19 cellular contexts compared by ENCODE assay signal in genomic region chr1:112791723-112792104, GRCh38.
DNase-seq lines count a peak whose midpoint lies in the region; ATAC-seq, FAIRE-seq and TF ChIP-seq lines count a peak whose summit lies in the region.
"Had no signal": no experiment of that assay in that cellular context is flagged by ENCODE, and none has a peak within 500 bp of the region (broad histone marks: within the 10 kb centered on the region; RNA-seq: fewer than 3 reads in every experiment).

No MANE protein-coding gene starts in this region.

- peaks cover 1 to 6% of the 10 kb centered on the region in 2 experiments; a peak in 1 of 5 replicates for H3K27me3 ChIP-seq in HepG2 (ENCODE audit: control insufficient read depth in 1 of 2, insufficient read depth in 2 of 2, low read length in 2 of 2)
- H3K27me3 ChIP-seq in right lobe of liver = no peaks in the 10 kb centered on the region
- H3K27me3 ChIP-seq in astrocyte (ENCODE audit: insufficient read depth, low read length) = no peaks in the 10 kb centered on the region
- H3K27me3 ChIP-seq in mesenchymal stem cell (ENCODE audit: control insufficient read depth in 1 of 2, insufficient read depth in 1 of 2, low read length in 2 of 2) = no peaks in the 10 kb centered on the region
- H3K27me3 ChIP-seq in pancreas = no peaks in the 10 kb centered on the region

- no peak overlapping the region for H4K8ac ChIP-seq in mesenchymal stem cell (ENCODE audit: low read length)

- H3K4me1 Mint-ChIP-seq in astrocyte (ENCODE audit: low read depth, unreplicated experiment) = peaks cover 20% of the 10 kb centered on the region
- H3K4me1 Mint-ChIP-seq in T-helper 17 cell = peaks cover 15% of the 10 kb centered on the region

- H3K9me3 Mint-ChIP-seq in astrocyte (ENCODE audit: unreplicated experiment) = peaks cover 2% of the 10 kb centered on the region
- H3K9me3 Mint-ChIP-seq: CD8-positive, alpha-beta T cell had no signal

- TF ChIP-seq EP300 in HepG2 (IDR thresholded peaks at IDR 0.05; ENCODE audit: low read depth in 2 of 2, low read length in 2 of 2) (no peak), HepG2 (CRISPR knock-in tag; IDR thresholded peaks at IDR 0.05; ENCODE audit: borderline replicate concordance) (no peak)

- no peak overlapping the region for H2BK12ac ChIP-seq in mesenchymal stem cell (ENCODE audit: low read length in 2 of 2)

- H3K27ac Mint-ChIP-seq in astrocyte (ENCODE audit: unreplicated experiment) (no peak overlapping the region), T-helper 17 cell (no peak overlapping the region)
- H3K27ac Mint-ChIP-seq: CD8-positive, alpha-beta T cell had no signal

- CTCF ChIA-PET in HepG2 (lab: Yijun Ruan, JAX; ENCODE audit: low intra/inter-chr PET ratio, low total read pairs) = no interaction called here

- FAIRE-seq in HepG2 (lab: Jason Lieb, UNC) (peak; percentile 4), astrocyte (lab: Jason Lieb, UNC) (no peak), pancreas (lab: Jason Lieb, UNC) (no peak)

- H2AFZ ChIP-seq in HepG2 (ENCODE audit: low read length) (no peak overlapping the region), astrocyte (ENCODE audit: low read depth, low read length) (no peak overlapping the region), mesenchymal stem cell (ENCODE audit: low read depth, low read length) (no peak overlapping the region)

- TF ChIP-seq CTCF in HepG2 (CRISPR knock-in tag; IDR thresholded peaks at IDR 0.05) (no peak), right lobe of liver (IDR thresholded peaks at IDR 0.05) (no peak), astrocyte (IDR thresholded peaks at IDR 0.05; ENCODE audit: insufficient read depth, low read depth, low read length) (no peak), pancreas (IDR thresholded peaks at IDR 0.05) (no peak)

- no peak overlapping the region for H3K4ac ChIP-seq in mesenchymal stem cell (ENCODE audit: low read depth in 1 of 2, low read length in 2 of 2)

- H3K79me2 ChIP-seq in HepG2 (ENCODE audit: insufficient read depth, low read length) = no peaks in the 10 kb centered on the region
- H3K79me2 ChIP-seq in astrocyte (ENCODE audit: insufficient read depth, low read length) = no peaks in the 10 kb centered on the region

- H3K27me3 Mint-ChIP-seq in astrocyte (ENCODE audit: low read depth, unreplicated experiment) (peaks cover 5% of the 10 kb centered on the region), T-helper 17 cell (peaks cover 32% of the 10 kb centered on the region)

- POLR2A ChIA-PET in HepG2 (lab: Yijun Ruan, JAX) = no interaction called here

- TF ChIP-seq RAD21 in HepG2 (CRISPR knock-in tag; IDR thresholded peaks at IDR 0.05) = no peak

- H3K4me3 Mint-ChIP-seq in astrocyte (ENCODE audit: unreplicated experiment) (no peak overlapping the region), T-helper 17 cell (no peak overlapping the region)
- H3K4me3 Mint-ChIP-seq: CD8-positive, alpha-beta T cell had no signal

- H3K27ac ChIP-seq in HepG2 (ENCODE audit: extremely low read length, insufficient read depth, low read length) = no peak overlapping the region
- H3K27ac ChIP-seq in right lobe of liver = no peak overlapping the region
- no peak overlapping the region for H3K27ac ChIP-seq in astrocyte (ENCODE audit: low read depth, low read length)
- no peak overlapping the region for H3K27ac ChIP-seq in mesenchymal stem cell (ENCODE audit: low read length, poor library complexity, severe bottlenecking)
- no peak overlapping the region for H3K27ac ChIP-seq in pancreas
- H3K27ac ChIP-seq: KMS-11, RWPE1 had no signal

- in situ Hi-C loops in HepG2 (cut with HindIII; ENCODE audit: extremely low pct_ligation_motif_present, low pct_unique_long_range_greater_than_20kb) = no loop called here

- H3K23ac ChIP-seq in mesenchymal stem cell (ENCODE audit: low read length in 2 of 2) = no peak overlapping the region

- H3K4me3 ChIP-seq in HepG2 (replicated peaks in 1 of 3; ENCODE audit: insufficient read depth in 1 of 3, low read depth in 2 of 3, low read length in 3 of 3) (no peak overlapping the region), right lobe of liver (no peak overlapping the region), astrocyte (ENCODE audit: insufficient read depth, low read depth, low read length) (no peak overlapping the region), mesenchymal stem cell (ENCODE audit: insufficient read depth in 1 of 2, low read depth in 1 of 2, low read length in 2 of 2) (no peak overlapping the region), pancreas (no peak overlapping the region)

- H3K36me3 Mint-ChIP-seq in astrocyte (ENCODE audit: low read depth, unreplicated experiment) (no peaks in the 10 kb centered on the region), T-helper 17 cell (ENCODE audit: low read depth) (peaks cover 5% of the 10 kb centered on the region)
- H3K36me3 Mint-ChIP-seq: CD8-positive, alpha-beta T cell had no signal

- H3K9me3 ChIP-seq in HepG2 (ENCODE audit: low read length) (no peaks in the 10 kb centered on the region), right lobe of liver (no peaks in the 10 kb centered on the region), astrocyte (ENCODE audit: insufficient read depth, low read depth, low read length) (no peaks in the 10 kb centered on the region), mesenchymal stem cell (ENCODE audit: control insufficient read depth, low read length) (no peaks in the 10 kb centered on the region), pancreas (no peaks in the 10 kb centered on the region), T-helper 17 cell (ENCODE audit: control insufficient read depth, low read length, poor library complexity, severe bottlenecking) (no peaks in the 10 kb centered on the region)

- H3K36me3 ChIP-seq in HepG2 (replicated peaks in 1 of 2; ENCODE audit: control insufficient read depth in 1 of 2, insufficient read depth in 2 of 2, low read length in 2 of 2) (no peaks in the 10 kb centered on the region), right lobe of liver (no peaks in the 10 kb centered on the region), astrocyte (ENCODE audit: insufficient read depth, low read length) (no peaks in the 10 kb centered on the region), mesenchymal stem cell (ENCODE audit: control insufficient read depth in 1 of 2, insufficient read depth in 2 of 2, low read depth in 1 of 2, low read length in 2 of 2) (no peaks in the 10 kb centered on the region), pancreas (no peaks in the 10 kb centered on the region)

- no peak for DNase-seq in HepG2 (ENCODE audit: low spot score)
- DNase-seq in right lobe of liver = no peak
- DNase-seq in astrocyte (ENCODE audit: low read depth) = no peak
- DNase-seq in mesenchymal stem cell = peak; percentile 24
- no peak for DNase-seq in pancreas
- DNase-seq in NCI-H1694 (lab: John Stamatoyannopoulos, UW) = no peak
- no peak for DNase-seq in T-helper 17 cell
- DNase-seq: 8988T; CD8-positive, alpha-beta T cell; DMS79; H9; NCI-H1436; NCI-H2029; NCI-H2171; NCI-H526 had no signal

- H4K20me1 ChIP-seq in HepG2 (ENCODE audit: insufficient read depth, low read length) (no peaks in the 10 kb centered on the region), astrocyte (ENCODE audit: insufficient read depth, low read length) (no peaks in the 10 kb centered on the region)

- H3K4me2 ChIP-seq in HepG2 (ENCODE audit: low read depth, low read length) = 0 out of 2 replicates have a peak overlapping the region, but pooled peaks have one; percentile 4
- peak overlapping the region; percentile 10 for H3K4me2 ChIP-seq in astrocyte (ENCODE audit: low read length)
- no peak overlapping the region for H3K4me2 ChIP-seq in mesenchymal stem cell (ENCODE audit: low read length, poor library complexity, severe bottlenecking)
- H3K4me2 ChIP-seq: KMS-11 had no signal

- no peak overlapping the region for H4K91ac ChIP-seq in mesenchymal stem cell (ENCODE audit: low read length)

- peaks cover 27% of the 10 kb centered on the region; the same call in 1 of the 2 replicates for H3K4me1 ChIP-seq in HepG2 (ENCODE audit: insufficient read depth, low read length)
- H3K4me1 ChIP-seq in right lobe of liver = no peaks in the 10 kb centered on the region
- peaks cover 11% of the 10 kb centered on the region for H3K4me1 ChIP-seq in astrocyte (ENCODE audit: insufficient read depth, low read length)
- H3K4me1 ChIP-seq in mesenchymal stem cell (ENCODE audit: control insufficient read depth, insufficient read depth, low read depth, low read length) = no peaks in the 10 kb centered on the region
- peaks cover 0 to 3% (median 0%) of the 10 kb centered on the region in 3 donors for H3K4me1 ChIP-seq in pancreas

- no peak overlapping the region for H3K9ac ChIP-seq in HepG2 (ENCODE audit: insufficient read depth, low read depth, low read length)
- no peak overlapping the region for H3K9ac ChIP-seq in astrocyte (ENCODE audit: low read length)
- no peak overlapping the region for H3K9ac ChIP-seq in mesenchymal stem cell (ENCODE audit: low read length)
- H3K9ac ChIP-seq: KMS-11 had no signal

- intact Hi-C loops in HepG2 (cut with micrococcal nuclease; ENCODE audit: unreplicated experiment) = loop anchor here (2.0 kb wide), 1 partner anchor 37 kb away; no protein-coding TSS in a partner anchor
- intact Hi-C loops in right lobe of liver (cut with DNase I) = no loop called here
- intact Hi-C loops in pancreas (cut with DNase I) = no loop called here

- WGBS in HepG2 (ENCODE audit: low lambda C conversion rate) = 1% methylated on average over 3 of the region's 3 CpGs
- 37% methylated on average over 3 of the region's 3 CpGs for WGBS in right lobe of liver (ENCODE audit: insufficient coverage, low coverage, low lambda C conversion rate, missing lambda C conversion rate)
- 91% methylated on average over 3 of the region's 3 CpGs for WGBS in mesenchymal stem cell
- 83 to 87% methylated on average over 3 of the region's 3 CpGs for WGBS in pancreas, 2 donors

- H3K14ac ChIP-seq in mesenchymal stem cell (ENCODE audit: low read length in 2 of 2) = no peak overlapping the region

- H3K79me1 ChIP-seq in mesenchymal stem cell (replicated peaks; ENCODE audit: low read length, poor library complexity, severe bottlenecking) = no peaks in the 10 kb centered on the region

- H2BK5ac ChIP-seq in mesenchymal stem cell (ENCODE audit: low read depth, low read length, poor library complexity, severe bottlenecking) = no peak overlapping the region

- no peak overlapping the region for H2BK120ac ChIP-seq in mesenchymal stem cell (ENCODE audit: low read depth, low read length)

- ATAC-seq in HepG2 = no peak
- no peak for ATAC-seq in right lobe of liver
- no peak for ATAC-seq in pancreas
- ATAC-seq in HG03442 (IDR thresholded peaks at IDR 0.05; ENCODE audit: unreplicated experiment) = no peak
- no peak for ATAC-seq in T-helper 17 cell
- ATAC-seq: CD8-positive, alpha-beta T cell; PC-3 had no signal

- H2BK15ac ChIP-seq in mesenchymal stem cell (ENCODE audit: low read depth, poor library complexity, severe bottlenecking) = no peak overlapping the region

- H3K18ac ChIP-seq in mesenchymal stem cell (ENCODE audit: low read depth in 1 of 2, low read length in 2 of 2) = peak overlapping the region in 1 of 2 experiments; percentile 21

- no TSS peak for BruUV-seq in HepG2 (replicated peaks; lab: Mats Ljungman, UMichigan)

- TF ChIP-seq POLR2A in HepG2 (IDR thresholded peaks at IDR 0.05; ENCODE audit: insufficient read depth in 1 of 2, low read depth in 2 of 2, low read length in 2 of 2) = no peak
- no peak for TF ChIP-seq POLR2A in right lobe of liver (IDR thresholded peaks at IDR 0.05)

- no peak overlapping the region for H2AK5ac ChIP-seq in mesenchymal stem cell (ENCODE audit: low read length, severe bottlenecking)

TF ChIP-seq in HepG2, 621 proteins besides CTCF, POLR2A, EP300 and RAD21 (continues in another document):
- TF ChIP-seq MAFF (IDR thresholded peaks at IDR 0.05; ENCODE audit: low read depth, low read length) = peak; percentile 57
